In genomic region chr9:95462419-95463121, GRCh38 we compare ENCODE assay signal across 7 cellular contexts. TPM values are rescaled to one million over a fixed set of nuclear protein-coding genes. Genes with fewer than 3 reads are reported as not detected.
DNase-seq lines count a peak whose midpoint lies in the region; ATAC-seq lines count a peak whose summit lies in the region.

No MANE protein-coding gene starts in this region.

- H2BK5ac ChIP-seq in mesenchymal stem cell (ENCODE audit: low read depth, low read length, poor library complexity, severe bottlenecking) = peak overlapping the region; percentile 0

- peak overlapping the region in 1 of 2 experiments; percentile 74 for H3K4me3 ChIP-seq in mesenchymal stem cell (ENCODE audit: insufficient read depth in 1 of 2, low read depth in 1 of 2, low read length in 2 of 2)

- H2BK12ac ChIP-seq in mesenchymal stem cell (ENCODE audit: low read length in 2 of 2) = peak overlapping the region; percentile 93 to 100

- peak overlapping the region in 1 of 2 experiments; percentile 94 for H3K4ac ChIP-seq in mesenchymal stem cell (ENCODE audit: low read depth in 1 of 2, low read length in 2 of 2)

- ATAC-seq in GM18867 (IDR thresholded peaks at IDR 0.05; ENCODE audit: unreplicated experiment) = peak; percentile 97
- peak; percentile 92 for ATAC-seq in HG03025 (IDR thresholded peaks at IDR 0.05; ENCODE audit: low FRiP score, unreplicated experiment)

- no peak overlapping the region for H2AK5ac ChIP-seq in mesenchymal stem cell (ENCODE audit: low read length, severe bottlenecking)

- H3K14ac ChIP-seq in mesenchymal stem cell (ENCODE audit: low read length in 2 of 2) = no peak overlapping the region

- peaks cover 2% of the 10 kb centered on the region for H3K79me1 ChIP-seq in mesenchymal stem cell (replicated peaks; ENCODE audit: low read length, poor library complexity, severe bottlenecking)

- H3K23ac ChIP-seq in mesenchymal stem cell (ENCODE audit: low read length in 2 of 2) = no peak overlapping the region

- H3K9me3 ChIP-seq in mesenchymal stem cell (ENCODE audit: control insufficient read depth, low read length) = no peaks in the 10 kb centered on the region

- peaks cover 26 to 32% of the 10 kb centered on the region in 2 experiments for H3K36me3 ChIP-seq in mesenchymal stem cell (ENCODE audit: control insufficient read depth in 1 of 2, insufficient read depth in 2 of 2, low read depth in 1 of 2, low read length in 2 of 2)

- H3K4me1 ChIP-seq in mesenchymal stem cell (ENCODE audit: control insufficient read depth, insufficient read depth, low read depth, low read length) = peaks cover 28% of the 10 kb centered on the region

- DNase-seq in NCI-H2227 treated with DMSO at 0.1 percent for 48 hours (lab: John Stamatoyannopoulos, UW) (peak; percentile 75), dedifferentiated amniotic fluid mesenchymal stem cell (ENCODE audit: extremely low spot score) (peak; percentile 32), mesenchymal stem cell (peak; percentile 95)
- peak; percentile 74 for DNase-seq in activated CD4-positive, alpha-beta T cell treated with anti-CD3 and anti-CD28 coated beads, Interleukin-2, amount 50 U/mL, for 1 hour
- peak; percentile 77 for DNase-seq in stimulated activated CD8-positive, alpha-beta memory T cell treated with anti-CD3 and anti-CD28 coated beads, Interleukin-15, amount 100 ng/mL, for 48 hours (ENCODE audit: low read depth in 2 of 2)

- no peak overlapping the region for H2AFZ ChIP-seq in mesenchymal stem cell (ENCODE audit: low read depth, low read length)

- no peak overlapping the region for H2BK15ac ChIP-seq in mesenchymal stem cell (ENCODE audit: low read depth, poor library complexity, severe bottlenecking)

- peak overlapping the region; percentile 93 to 97 for H3K18ac ChIP-seq in mesenchymal stem cell (ENCODE audit: low read depth in 1 of 2, low read length in 2 of 2)

- WGBS in mesenchymal stem cell = 2% methylated on average over 10 of the region's 21 CpGs

- H3K27me3 ChIP-seq in mesenchymal stem cell (ENCODE audit: control insufficient read depth in 1 of 2, insufficient read depth in 1 of 2, low read length in 2 of 2) = no peaks in the 10 kb centered on the region

- H4K8ac ChIP-seq in mesenchymal stem cell (ENCODE audit: low read length) = peak overlapping the region; percentile 3

- peak overlapping the region; percentile 71 for H3K27ac ChIP-seq in mesenchymal stem cell (ENCODE audit: low read length, poor library complexity, severe bottlenecking)

- H4K91ac ChIP-seq in mesenchymal stem cell (ENCODE audit: low read length) = no peak overlapping the region

- H2BK120ac ChIP-seq in mesenchymal stem cell (ENCODE audit: low read depth, low read length) = peak overlapping the region; percentile 77

- H3K4me2 ChIP-seq in mesenchymal stem cell (ENCODE audit: low read length, poor library complexity, severe bottlenecking) = peak overlapping the region; percentile 50

- peak overlapping the region; percentile 83 for H3K9ac ChIP-seq in mesenchymal stem cell (ENCODE audit: low read length)

RNA-seq across cellular contexts. Expression of gene PTCH1, which starts 54.2 kb away (rescaled TPM):
- polyA plus RNA-seq in mesenchymal stem cell (2013, experiment 1 of 2) = 8.7 TPM
- 9.5 TPM for polyA plus RNA-seq in mesenchymal stem cell (2013, experiment 2 of 2)

Comparison
In these comparisons a context has a peak if more than half of its experiments do, and no peak if none do; other contexts are left out.
1. DNase-seq: peak in every context shown above with its lines; median percentile 95 in mesenchymal stem cell; 77 in stimulated activated CD8-positive, alpha-beta memory T cell treated with anti-CD3 and anti-CD28 coated beads, Interleukin-15, amount 100 ng/mL, for 48 hours; 75 in NCI-H2227 treated with DMSO at 0.1 percent for 48 hours; 74 in activated CD4-positive, alpha-beta T cell treated with anti-CD3 and anti-CD28 coated beads, Interleukin-2, amount 50 U/mL, for 1 hour; 32 in dedifferentiated amniotic fluid mesenchymal stem cell.